ENCODE assay signal across 8 cellular contexts in the genomic region with DNA sequence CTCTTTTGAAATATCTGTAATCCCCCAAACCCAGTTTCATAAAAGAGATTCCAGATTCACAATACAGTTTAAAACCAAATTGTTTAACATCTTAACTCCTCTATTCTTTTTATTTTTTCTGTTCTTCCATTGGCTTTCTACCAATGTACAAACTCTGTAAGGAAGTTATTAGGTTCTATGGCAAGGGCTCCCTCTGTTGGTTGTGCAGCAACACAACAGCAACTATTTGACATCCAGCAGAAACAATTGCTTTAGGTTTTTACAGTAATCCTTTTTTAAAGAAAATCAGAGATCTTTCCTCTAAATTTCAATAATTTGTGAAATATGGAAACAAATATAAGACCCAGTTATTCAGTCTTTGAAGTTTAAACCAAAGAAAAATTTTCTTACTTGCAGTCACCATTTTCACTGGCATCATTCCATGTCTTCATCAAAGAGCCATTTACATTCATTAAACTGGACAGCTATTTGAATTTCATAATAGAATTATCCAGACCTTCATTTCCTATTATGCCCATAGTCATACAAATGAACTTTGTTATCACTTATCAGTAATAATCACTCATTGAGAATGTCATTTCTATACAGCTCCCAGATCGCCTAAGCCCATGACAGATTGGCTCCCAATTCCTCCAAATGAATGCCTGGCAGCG. TPM values are rescaled to one million over a fixed set of nuclear protein-coding genes. Genes with fewer than 3 reads are reported as not detected.
A peak's percentile ranks its signal among the peaks of the same experiment; 100 is the strongest.
DNase-seq lines count a peak whose midpoint lies in the region; ATAC-seq, FAIRE-seq and TF ChIP-seq lines count a peak whose summit lies in the region.

No MANE protein-coding gene starts in this region.

- no peak overlapping the region for H3K27ac ChIP-seq in ovary

- TF ChIP-seq CTCF in D721Med (IDR thresholded peaks at IDR 0.05; ENCODE audit: insufficient read depth, missing control alignments) (peak; percentile 96), ovary (IDR thresholded peaks at IDR 0.05) (peak; percentile 58 to 89 (median 76))

- DNase-seq in D721Med (ENCODE audit: insufficient read length, low spot score) (peak; percentile 35), HAP-1 (ENCODE audit: low spot score in 2 of 2) (peak; percentile 68 to 71), NCI-H446 treated with DMSO at 0.1 percent for 48 hours (lab: John Stamatoyannopoulos, UW) (peak; percentile 61), fibroblast of peridontal ligament (ENCODE audit: extremely low read depth) (peak; percentile 90), ovary (peak in 3 of 5 donors; percentile 25 to 53 (median 47))
- DNase-seq in activated CD4-positive, alpha-beta T cell treated with anti-CD3 and anti-CD28 coated beads, Interleukin-2, amount 10 ng/mL, durations not matched to agents 24 days and 14 days: peak; percentile 81

- no peaks in the 10 kb centered on the region; the same call in 1 of the 2 replicates for H3K4me1 ChIP-seq in HAP-1
- H3K4me1 ChIP-seq in ovary (ENCODE audit: insufficient read depth): peaks cover 2% of the 10 kb centered on the region

- no peak overlapping the region for H3K4me3 Mint-ChIP-seq in activated CD4-positive, alpha-beta T cell treated with anti-CD3 and anti-CD28 coated beads, Interleukin-2, amount 10 ng/mL, durations not matched to agents 24 days and 14 days

- H3K4me1 Mint-ChIP-seq in activated CD4-positive, alpha-beta T cell treated with anti-CD3 and anti-CD28 coated beads, Interleukin-2, amount 10 ng/mL, durations not matched to agents 24 days and 14 days: no peaks in the 10 kb centered on the region

- 67 to 75% (median 68%) methylated on average over 2 of the region's 2 CpGs for WGBS in ovary, 3 donors

- H3K36me3 ChIP-seq in HAP-1 (replicated peaks): no peaks in the 10 kb centered on the region
- no peaks in the 10 kb centered on the region for H3K36me3 ChIP-seq in ovary

- in situ Hi-C loops in HAP-1 (cut with MboI; ENCODE audit: low sequenced_read_pairs): loop anchor here (10.0 to 25.0 kb wide), 4 partner anchors 105 to 827 kb away; partner anchors contain the start of gene FAF1

- no peak for TF ChIP-seq EP300 in ovary (IDR thresholded peaks at IDR 0.05)

- H3K9me3 ChIP-seq in HAP-1 (no peaks in the 10 kb centered on the region), ovary (no peaks in the 10 kb centered on the region)

- H3K27me3 Mint-ChIP-seq in activated CD4-positive, alpha-beta T cell treated with anti-CD3 and anti-CD28 coated beads, Interleukin-2, amount 10 ng/mL, durations not matched to agents 24 days and 14 days: peaks cover 5% of the 10 kb centered on the region

- TF ChIP-seq POLR2A in ovary (IDR thresholded peaks at IDR 0.05): no peak

- peak; percentile 87 for FAIRE-seq in D721Med (lab: Jason Lieb, UNC)

- ATAC-seq in HG03457 (IDR thresholded peaks at IDR 0.05; ENCODE audit: unreplicated experiment): no peak
- ATAC-seq in GM21737 (IDR thresholded peaks at IDR 0.05; ENCODE audit: unreplicated experiment): no peak

- intact Hi-C loops in activated CD4-positive, alpha-beta T cell treated with anti-CD3 and anti-CD28 coated beads, Interleukin-2, amount 10 ng/mL, durations not matched to agents 24 days and 14 days (cut with micrococcal nuclease): loop anchor here (1.0 to 10.0 kb wide), 5 partner anchors 107 to 825 kb away; no protein-coding TSS in a partner anchor
- intact Hi-C loops in ovary (cut with DNase I): loop anchor here in 3 of 4 donors (5.0 to 10.0 kb wide), 5 partner anchors 55 to 415 kb away; no protein-coding TSS in a partner anchor

- H3K27me3 ChIP-seq in HAP-1 (ENCODE audit: low read depth) (peaks cover 5% of the 10 kb centered on the region), ovary (no peaks in the 10 kb centered on the region)

- no peak overlapping the region for H3K27ac Mint-ChIP-seq in activated CD4-positive, alpha-beta T cell treated with anti-CD3 and anti-CD28 coated beads, Interleukin-2, amount 10 ng/mL, durations not matched to agents 24 days and 14 days

- H3K4me3 ChIP-seq in HAP-1: no peak overlapping the region
- no peak overlapping the region for H3K4me3 ChIP-seq in ovary

- H3K9me3 Mint-ChIP-seq in activated CD4-positive, alpha-beta T cell treated with anti-CD3 and anti-CD28 coated beads, Interleukin-2, amount 10 ng/mL, durations not matched to agents 24 days and 14 days: no peaks in the 10 kb centered on the region

- no peaks in the 10 kb centered on the region for H3K36me3 Mint-ChIP-seq in activated CD4-positive, alpha-beta T cell treated with anti-CD3 and anti-CD28 coated beads, Interleukin-2, amount 10 ng/mL, durations not matched to agents 24 days and 14 days (ENCODE audit: low read depth)

RNA-seq across cellular contexts. Expression of gene RNF11, which starts 46.5 kb away (rescaled TPM):
- total RNA-seq in activated CD4-positive, alpha-beta T cell treated with anti-CD3 and anti-CD28 coated beads, Interleukin-2, amount 10 ng/mL, durations not matched to agents 24 days and 14 days: 24.6 and 33.6 TPM in 2 replicates
- 100 to 1,000 TPM; 108 to 209 (median 126) TPM for total RNA-seq in ovary
- polyA plus RNA-seq in ovary: 100 to 1,000 TPM; 124 to 138 TPM

Comparison
In these comparisons a context has a peak if more than half of its experiments do, and no peak if none do; other contexts are left out.
1. DNase-seq: peak in every context shown above with its lines; median percentile 90 in fibroblast of peridontal ligament; 81 in activated CD4-positive, alpha-beta T cell treated with anti-CD3 and anti-CD28 coated beads, Interleukin-2, amount 10 ng/mL, durations not matched to agents 24 days and 14 days; 70 in HAP-1; 61 in NCI-H446 treated with DMSO at 0.1 percent for 48 hours; 47 in ovary; 35 in D721Med.